In the genomic region with DNA sequence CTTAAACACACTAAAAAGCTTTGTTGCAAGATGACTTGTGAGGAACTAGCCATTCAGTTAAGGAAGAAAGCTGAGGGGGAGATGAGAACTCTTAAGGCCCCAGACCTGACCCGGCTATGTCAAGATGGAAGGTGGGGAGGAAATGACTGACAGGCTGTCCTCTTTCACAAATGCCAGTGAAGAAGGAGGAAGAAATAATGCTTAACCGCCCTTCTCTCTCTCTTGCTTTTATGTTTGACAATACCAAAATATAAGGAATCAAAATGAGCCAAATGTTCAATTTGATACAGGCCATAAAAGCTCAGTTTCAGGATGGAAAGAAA, we compare ENCODE assay signal across 2 cellular contexts.
TF ChIP-seq lines count a peak whose summit lies in the region.

No MANE protein-coding gene starts in this region.

TF ChIP-seq in IMR-90, 13 proteins besides CTCF, POLR2A, EP300 and RAD21:
- no peak for TF ChIP-seq MXI1 (IDR thresholded peaks at IDR 0.05; ENCODE audit: borderline replicate concordance, low read depth, low read length)
- no peak for TF ChIP-seq CEBPB (IDR thresholded peaks at IDR 0.05; ENCODE audit: low read depth, low read length)
- no peak for TF ChIP-seq MAFK (IDR thresholded peaks at IDR 0.05; ENCODE audit: low read depth, low read length)
- TF ChIP-seq, protein P1, sequence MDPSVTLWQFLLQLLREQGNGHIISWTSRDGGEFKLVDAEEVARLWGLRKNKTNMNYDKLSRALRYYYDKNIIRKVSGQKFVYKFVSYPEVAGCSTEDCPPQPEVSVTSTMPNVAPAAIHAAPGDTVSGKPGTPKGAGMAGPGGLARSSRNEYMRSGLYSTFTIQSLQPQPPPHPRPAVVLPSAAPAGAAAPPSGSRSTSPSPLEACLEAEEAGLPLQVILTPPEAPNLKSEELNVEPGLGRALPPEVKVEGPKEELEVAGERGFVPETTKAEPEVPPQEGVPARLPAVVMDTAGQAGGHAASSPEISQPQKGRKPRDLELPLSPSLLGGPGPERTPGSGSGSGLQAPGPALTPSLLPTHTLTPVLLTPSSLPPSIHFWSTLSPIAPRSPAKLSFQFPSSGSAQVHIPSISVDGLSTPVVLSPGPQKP (IDR thresholded peaks at IDR 0.05; ENCODE audit: borderline replicate concordance, low read depth, low read length): no peak
- no peak for TF ChIP-seq CHD1 (IDR thresholded peaks at IDR 0.05; ENCODE audit: low read depth, low read length)
- no peak for TF ChIP-seq SMC3 (IDR thresholded peaks at IDR 0.05; ENCODE audit: low read depth, low read length)
- no peak for TF ChIP-seq RCOR1 (IDR thresholded peaks at IDR 0.05; ENCODE audit: insufficient replicate concordance, low read length)
- no peak for TF ChIP-seq BHLHE40 (IDR thresholded peaks at IDR 0.05; ENCODE audit: low read depth, low read length)
- TF ChIP-seq, protein P2, sequence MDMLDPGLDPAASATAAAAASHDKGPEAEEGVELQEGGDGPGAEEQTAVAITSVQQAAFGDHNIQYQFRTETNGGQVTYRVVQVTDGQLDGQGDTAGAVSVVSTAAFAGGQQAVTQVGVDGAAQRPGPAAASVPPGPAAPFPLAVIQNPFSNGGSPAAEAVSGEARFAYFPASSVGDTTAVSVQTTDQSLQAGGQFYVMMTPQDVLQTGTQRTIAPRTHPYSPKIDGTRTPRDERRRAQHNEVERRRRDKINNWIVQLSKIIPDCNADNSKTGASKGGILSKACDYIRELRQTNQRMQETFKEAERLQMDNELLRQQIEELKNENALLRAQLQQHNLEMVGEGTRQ (IDR thresholded peaks at IDR 0.05; ENCODE audit: low read depth, low read length): no peak
- TF ChIP-seq MAZ (IDR thresholded peaks at IDR 0.05; ENCODE audit: borderline replicate concordance, low read depth, low read length): no peak
- no peak for TF ChIP-seq FOS (IDR thresholded peaks at IDR 0.05; ENCODE audit: low read depth, low read length)
- TF ChIP-seq RFX5 (IDR thresholded peaks at IDR 0.05; ENCODE audit: low read depth, low read length): no peak
- no peak for TF ChIP-seq NFE2L2 (IDR thresholded peaks at IDR 0.05; ENCODE audit: low read depth, low read length)

TF ChIP-seq in K562, 482 proteins besides CTCF, POLR2A, EP300 and RAD21:
- no peak for TF ChIP-seq ZNF354B (CRISPR knock-in tag; IDR thresholded peaks at IDR 0.05)
- TF ChIP-seq, protein P3, sequence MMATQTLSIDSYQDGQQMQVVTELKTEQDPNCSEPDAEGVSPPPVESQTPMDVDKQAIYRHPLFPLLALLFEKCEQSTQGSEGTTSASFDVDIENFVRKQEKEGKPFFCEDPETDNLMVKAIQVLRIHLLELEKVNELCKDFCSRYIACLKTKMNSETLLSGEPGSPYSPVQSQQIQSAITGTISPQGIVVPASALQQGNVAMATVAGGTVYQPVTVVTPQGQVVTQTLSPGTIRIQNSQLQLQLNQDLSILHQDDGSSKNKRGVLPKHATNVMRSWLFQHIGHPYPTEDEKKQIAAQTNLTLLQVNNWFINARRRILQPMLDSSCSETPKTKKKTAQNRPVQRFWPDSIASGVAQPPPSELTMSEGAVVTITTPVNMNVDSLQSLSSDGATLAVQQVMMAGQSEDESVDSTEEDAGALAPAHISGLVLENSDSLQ (IDR thresholded peaks at IDR 0.05): peak; percentile 60
